ENCODE assay signal across 22 cellular contexts in the genomic region with DNA sequence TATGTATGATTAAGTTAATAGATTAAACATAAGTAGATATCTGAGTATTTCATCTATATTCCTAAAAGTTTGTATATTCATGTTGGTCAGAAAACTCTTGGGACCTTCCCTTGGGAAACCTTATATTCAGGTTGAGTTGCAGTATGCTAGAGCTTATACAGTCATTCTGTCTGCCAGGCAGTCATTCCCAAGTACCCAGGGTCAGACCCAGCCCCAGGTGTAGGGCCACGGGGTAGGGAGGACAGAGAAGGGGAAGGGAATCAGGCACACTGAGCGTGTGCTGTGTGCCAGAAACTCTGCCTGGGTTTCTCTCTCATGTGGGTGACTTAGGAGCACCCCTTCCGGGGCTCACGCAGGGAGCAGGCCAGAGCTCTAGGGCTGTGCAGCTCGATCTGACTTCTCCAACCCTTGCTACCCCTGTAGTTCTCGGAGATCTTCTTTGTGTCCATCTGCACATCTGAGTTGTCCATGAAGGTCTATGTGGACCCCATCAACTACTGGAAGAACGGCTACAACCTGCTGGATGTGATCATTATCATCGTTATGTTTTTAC. TPM values are rescaled to one million over a fixed set of nuclear protein-coding genes. Genes with fewer than 3 reads are reported as not detected.
"Had no signal": no experiment of that assay in that cellular context is flagged by ENCODE, and none has a peak within 500 bp of the region (broad histone marks: within the 10 kb centered on the region; RNA-seq: fewer than 3 reads in every experiment).

No MANE protein-coding gene starts in this region.

- ATAC-seq: activated T-cell treated with anti-CD3 and anti-CD28 coated beads, Interleukin-2, amount 50 U/mL, for 4 hours; activated T-helper 17 cell treated with anti-CD3 and anti-CD28 coated beads, Interleukin-2, amount 50 U/mL, for 72 hours; T-helper 17 cell had no signal

- H3K36me3 ChIP-seq: SJSA1 had no signal

- H3K4me3 ChIP-seq: SJSA1 had no signal

- H3K9me3 ChIP-seq: SJSA1 had no signal

- H3K4me1 ChIP-seq: SJSA1 had no signal

- H3K27ac ChIP-seq: SJSA1 had no signal

- DNase-seq: activated B cell treated with CpG ODN at 0.5 μM for 24 hours; activated CD4-positive, alpha-beta memory T cell treated with anti-CD3 and anti-CD28 coated beads for 36 hours; activated CD4-positive, alpha-beta T cell treated with anti-CD3 and anti-CD28 coated beads, Interleukin-2, amount 10 ng/mL, durations not matched to agents 7 days and 5 days; activated CD8-positive, alpha-beta memory T cell treated with anti-CD3 and anti-CD28 coated beads for 24 hours; activated gamma-delta T cell; activated naive CD4-positive, alpha-beta T cell treated with anti-CD3 and anti-CD28 coated beads, Interleukin-2, amount 10 ng/mL, durations not matched to agents 7 days and 5 days; activated naive CD8-positive, alpha-beta T cell treated with anti-CD3 and anti-CD28 coated beads for 36 hours; activated T-cell treated with anti-CD3 and anti-CD28 coated beads, Interleukin-2, amount 50 U/mL, for 4 hours; cerebellar nuclear complex; Karpas-422; MM.1S; NCI-H1105 treated with DMSO at 0.1 percent for 48 hours; NCI-H1436 treated with DMSO at 0.1 percent for 48 hours; NCI-H187 treated with DMSO at 0.1 percent for 48 hours; NCI-H2081 treated with DMSO at 0.1 percent for 48 hours; NCI-H446; NCI-H524; SHP77; T-helper 17 cell; T-helper 9 cell had no signal

RNA-seq across cellular contexts. Expression of gene PITX1, which starts 38.1 kb away (rescaled TPM):
- total RNA-seq: activated B cell treated with CpG ODN at 0.5 μM for 24 hours; activated CD4-positive, alpha-beta T cell treated with anti-CD3 and anti-CD28 coated beads, Interleukin-2, amount 10 ng/mL, durations not matched to agents 7 days and 5 days; activated naive CD8-positive, alpha-beta T cell treated with anti-CD3 and anti-CD28 coated beads for 36 hours; activated T-helper 17 cell treated with anti-CD3 and anti-CD28 coated beads, Interleukin-2, amount 50 U/mL, for 72 hours; T-helper 17 cell had no signal
